ENCODE assay signal across 17 cellular contexts in genomic region chr5:39691993-39692392, GRCh38.
DNase-seq lines count a peak whose midpoint lies in the region; ATAC-seq, FAIRE-seq and TF ChIP-seq lines count a peak whose summit lies in the region.
"Had no signal": no experiment of that assay in that cellular context is flagged by ENCODE, and none has a peak within 500 bp of the region (broad histone marks: within the 10 kb centered on the region; RNA-seq: fewer than 3 reads in every experiment).

No MANE protein-coding gene starts in this region.

- no peaks in the 10 kb centered on the region for H3K27me3 ChIP-seq in body of pancreas
- H3K27me3 ChIP-seq: adrenal gland had no signal

- H3K4me3 ChIP-seq in body of pancreas, result no peak overlapping the region
- H3K4me3 ChIP-seq: adrenal gland, prostate gland had no signal

- no peak overlapping the region for H3K27ac ChIP-seq in C4-2B
- no peak overlapping the region for H3K27ac ChIP-seq in body of pancreas
- H3K27ac ChIP-seq: adrenal gland, prostate gland had no signal

- 43 to 45% methylated on average over 2 of the region's 2 CpGs for WGBS in body of pancreas, 2 donors

- peak; percentile 48 for TF ChIP-seq CTCF in C4-2B (conservative IDR thresholded peaks at IDR 0.05)
- TF ChIP-seq CTCF in body of pancreas (IDR thresholded peaks at IDR 0.05), result peak in 6 of 7 experiments; percentile 12 to 43 (median 30)

- DNase-seq in HT-29 (ENCODE audit: low spot score) (peak; percentile 57), body of pancreas (no peak), iris pigment epithelial cell (ENCODE audit: low read depth) (peak; percentile 13), RCC 7860 (ENCODE audit: low spot score) (no peak), NCI-H2029 (lab: John Stamatoyannopoulos, UW) (no peak), cerebellar cortex (ENCODE audit: low spot score) (no peak), SK-N-DZ (ENCODE audit: low spot score) (no peak)
- DNase-seq: activated T-cell treated with anti-CD3 and anti-CD28 coated beads, Interleukin-2, amount 50 U/mL, for 1 hour; adrenal gland; DMS79 treated with DMSO at 0.1 percent for 48 hours; KG1; kidney; stimulated activated CD8-positive, alpha-beta memory T cell treated with anti-CD3 and anti-CD28 coated beads, Interleukin-4, amount 100 ng/mL, for 48 hours had no signal

- no peak for ATAC-seq in body of pancreas

- intact Hi-C loops in body of pancreas (cut with DNase I), result no loop called here

- FAIRE-seq in RCC 7860 (lab: Jason Lieb, UNC), result no peak
- FAIRE-seq: frontal cortex, GM12892, kidney had no signal

- TF ChIP-seq POLR2A in body of pancreas (IDR thresholded peaks at IDR 0.05), result no peak

- no peaks in the 10 kb centered on the region for H3K36me3 ChIP-seq in body of pancreas (replicated peaks in 1 of 2; ENCODE audit: insufficient read depth in 1 of 2, low read depth in 2 of 2)
- H3K36me3 ChIP-seq: adrenal gland, prostate gland had no signal

- no peaks in the 10 kb centered on the region for H3K4me1 ChIP-seq in body of pancreas
- H3K4me1 ChIP-seq: adrenal gland, prostate gland had no signal

- H3K9me3 ChIP-seq in body of pancreas, result no peaks in the 10 kb centered on the region
- H3K9me3 ChIP-seq: adrenal gland, prostate gland had no signal

Comparison
In these comparisons a context has a peak if more than half of its experiments do, and no peak if none do; other contexts are left out.
1. DNase-seq: peak in HT-29 (single experiment) and iris pigment epithelial cell (single experiment); none in body of pancreas (0 of 4), RCC 7860 (single experiment), NCI-H2029 (single experiment), cerebellar cortex (single experiment) and SK-N-DZ (single experiment).